15 cellular contexts compared by ENCODE assay signal in the genomic region with DNA sequence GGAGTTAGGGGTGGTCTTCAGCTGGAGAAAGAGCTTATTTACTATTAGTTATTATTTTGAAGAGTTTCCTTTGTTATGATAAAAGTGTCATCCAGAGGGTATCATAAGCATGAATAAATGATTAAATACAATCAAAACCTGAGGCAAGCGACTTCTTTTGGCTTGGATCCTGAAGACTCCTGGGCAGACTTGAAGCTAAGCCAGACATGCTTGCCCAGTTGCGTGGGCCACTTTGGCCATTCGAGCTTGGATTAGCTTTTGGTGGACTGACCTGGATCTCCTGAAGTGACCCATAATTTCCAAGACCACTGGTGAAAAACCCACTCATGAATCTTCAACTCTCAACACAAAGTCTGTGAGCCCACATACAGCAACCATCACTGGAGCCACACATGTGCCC.
"Had no signal": no experiment of that assay in that cellular context is flagged by ENCODE, and none has a peak within 500 bp of the region (broad histone marks: within the 10 kb centered on the region; RNA-seq: fewer than 3 reads in every experiment).

No MANE protein-coding gene starts in this region.

- H3K27me3 ChIP-seq: ascending aorta had no signal

- H3K27ac Mint-ChIP-seq: activated naive CD4-positive, alpha-beta T cell treated with anti-CD3 and anti-CD28 coated beads, Interleukin-2, amount 50 U/mL, for 24 hours; natural killer cell treated with Interleukin-12 subunit alpha and Interleukin-12 subunit beta and Interleukin-15 and Interleukin-18, amount 100 ng/mL, for 72 hours; stimulated activated naive CD8-positive, alpha-beta T cell treated with anti-CD3 and anti-CD28 coated beads, Interleukin-15, Interleukin-2, amounts not matched to agents 100 ng/mL and 50 ng/mL, for 24 hours had no signal

- H3K27ac ChIP-seq: ascending aorta had no signal

- H3K9me3 ChIP-seq: ascending aorta had no signal

- H3K27me3 Mint-ChIP-seq: activated naive CD4-positive, alpha-beta T cell treated with anti-CD3 and anti-CD28 coated beads, Interleukin-2, amount 50 U/mL, for 24 hours; natural killer cell treated with Interleukin-12 subunit alpha and Interleukin-12 subunit beta and Interleukin-15 and Interleukin-18, amount 100 ng/mL, for 72 hours; stimulated activated naive CD8-positive, alpha-beta T cell treated with anti-CD3 and anti-CD28 coated beads, Interleukin-15, Interleukin-2, amounts not matched to agents 100 ng/mL and 50 ng/mL, for 24 hours had no signal

- H3K36me3 Mint-ChIP-seq: activated naive CD4-positive, alpha-beta T cell treated with anti-CD3 and anti-CD28 coated beads, Interleukin-2, amount 50 U/mL, for 24 hours; natural killer cell treated with Interleukin-12 subunit alpha and Interleukin-12 subunit beta and Interleukin-15 and Interleukin-18, amount 100 ng/mL, for 72 hours had no signal

- ATAC-seq: activated CD4-positive, CD25-positive, alpha-beta regulatory T cell treated with anti-CD3 and anti-CD28 coated beads, Interleukin-2, amount 50 U/mL, for 24 hours; natural killer cell treated with Interleukin-12 subunit alpha and Interleukin-12 subunit beta and Interleukin-15 and Interleukin-18, amount 100 ng/mL, for 72 hours had no signal

- H3K36me3 ChIP-seq: ascending aorta had no signal

- H3K4me1 ChIP-seq: ascending aorta had no signal

- DNase-seq: activated CD4-positive, alpha-beta T cell treated with anti-CD3 and anti-CD28 coated beads, Interleukin-2, amount 50 U/mL, for 1 hour; activated CD8-positive, alpha-beta memory T cell treated with anti-CD3 and anti-CD28 coated beads for 24 hours; activated CD8-positive, alpha-beta memory T cell treated with anti-CD3 and anti-CD28 coated beads, Interleukin-2, amount 50 U/mL, for 48 hours; activated effector memory CD4-positive, alpha-beta T cell treated with anti-CD3 and anti-CD28 coated beads, Interleukin-2, amount 50 U/mL, for 16 hours; activated T-cell treated with anti-CD3 and anti-CD28 coated beads, Interleukin-2, amount 50 U/mL, for 48 hours; cerebellar nuclear complex; effector CD4-positive, alpha-beta T cell; left ventricle myocardium superior; stimulated activated CD4-positive, alpha-beta T cell treated with anti-CD3 and anti-CD28 coated beads, Interleukin-15, amount 100 ng/mL, for 24 hours; stimulated activated CD4-positive, alpha-beta T cell treated with anti-CD3 and anti-CD28 coated beads, Interleukin-2, amount 100 ng/mL, for 48 hours had no signal

- H3K4me3 Mint-ChIP-seq: activated naive CD4-positive, alpha-beta T cell treated with anti-CD3 and anti-CD28 coated beads, Interleukin-2, amount 50 U/mL, for 24 hours; natural killer cell treated with Interleukin-12 subunit alpha and Interleukin-12 subunit beta and Interleukin-15 and Interleukin-18, amount 100 ng/mL, for 72 hours; stimulated activated naive CD8-positive, alpha-beta T cell treated with anti-CD3 and anti-CD28 coated beads, Interleukin-15, Interleukin-2, amounts not matched to agents 100 ng/mL and 50 ng/mL, for 24 hours had no signal

- H3K4me3 ChIP-seq: ascending aorta had no signal

- H3K9me3 Mint-ChIP-seq: activated naive CD4-positive, alpha-beta T cell treated with anti-CD3 and anti-CD28 coated beads, Interleukin-2, amount 50 U/mL, for 24 hours; stimulated activated naive CD8-positive, alpha-beta T cell treated with anti-CD3 and anti-CD28 coated beads, Interleukin-15, Interleukin-2, amounts not matched to agents 100 ng/mL and 50 ng/mL, for 24 hours had no signal

- H3K4me1 Mint-ChIP-seq: activated naive CD4-positive, alpha-beta T cell treated with anti-CD3 and anti-CD28 coated beads, Interleukin-2, amount 50 U/mL, for 24 hours had no signal
